In genomic region chr9:71920456-71921189, GRCh38 we compare ENCODE assay signal across 32 cellular contexts. TPM values are rescaled to one million over a fixed set of nuclear protein-coding genes. Genes with fewer than 3 reads are reported as not detected.
DNase-seq lines count a peak whose midpoint lies in the region; ATAC-seq, FAIRE-seq and TF ChIP-seq lines count a peak whose summit lies in the region.
"Had no signal": no experiment of that assay in that cellular context is flagged by ENCODE, and none has a peak within 500 bp of the region (broad histone marks: within the 10 kb centered on the region; RNA-seq: fewer than 3 reads in every experiment).

No MANE protein-coding gene starts in this region.

- no peak overlapping the region for H4K91ac ChIP-seq in IMR-90 (ENCODE audit: insufficient read depth, low read depth, low read length)
- H4K91ac ChIP-seq in H1 (replicated peaks; ENCODE audit: insufficient read length, low read length) = peak overlapping the region; percentile 1

- H2BK15ac ChIP-seq in IMR-90 (ENCODE audit: low read depth, low read length) (no peak overlapping the region), H1 (ENCODE audit: low read length) (no peak overlapping the region)

- H3K18ac ChIP-seq in IMR-90 (ENCODE audit: low read depth, low read length) = peak overlapping the region; percentile 29; the same call in 1 of the 2 replicates
- 0 out of 2 replicates have a peak overlapping the region, but pooled peaks have one; percentile 67 for H3K18ac ChIP-seq in H1 (ENCODE audit: extremely low read depth, low read length)

- H3K4me1 Mint-ChIP-seq in activated CD8-positive, alpha-beta memory T cell treated with anti-CD3 and anti-CD28 coated beads, Interleukin-2, amount 10 ng/mL, durations not matched to agents 7 days and 5 days = peaks cover 15% of the 10 kb centered on the region

- no peaks in the 10 kb centered on the region for H3K9me3 Mint-ChIP-seq in activated CD8-positive, alpha-beta memory T cell treated with anti-CD3 and anti-CD28 coated beads, Interleukin-2, amount 10 ng/mL, durations not matched to agents 7 days and 5 days (ENCODE audit: low read depth)
- H3K9me3 Mint-ChIP-seq: activated CD4-positive, alpha-beta memory T cell treated with anti-CD3 and anti-CD28 coated beads for 36 hours; activated naive CD8-positive, alpha-beta T cell treated with anti-CD3 and anti-CD28 coated beads, Interleukin-2, amount 50 U/mL, for 24 hours; central memory CD8-positive, alpha-beta T cell had no signal

- ATAC-seq in IMR-90 (ENCODE audit: low read depth) (peak; percentile 27; the same call in 1 of the 2 replicates), SK-N-SH treated with all-trans-retinoic acid at 6 μM for 48 hours (no peak)
- no peak for ATAC-seq in activated CD8-positive, alpha-beta memory T cell treated with anti-CD3 and anti-CD28 coated beads, Interleukin-2, amount 10 ng/mL, durations not matched to agents 7 days and 5 days
- ATAC-seq: activated naive CD8-positive, alpha-beta T cell treated with anti-CD3 and anti-CD28 coated beads, Interleukin-2, amount 50 U/mL, for 24 hours; heart right ventricle; left cardiac atrium had no signal

- H3K23ac ChIP-seq in IMR-90 (ENCODE audit: low read depth, low read length) (no peak overlapping the region), H1 (ENCODE audit: insufficient read length) (no peak overlapping the region)

- peaks cover 2% of the 10 kb centered on the region; the same call in 1 of the 2 replicates for H4K20me1 ChIP-seq in DOHH2 (ENCODE audit: control insufficient read depth, insufficient read depth, low read depth, low read length)
- H4K20me1 ChIP-seq in IMR-90 (ENCODE audit: insufficient read depth, low read length) = peaks cover 4% of the 10 kb centered on the region; the same call in 1 of the 2 replicates
- no peaks in the 10 kb centered on the region for H4K20me1 ChIP-seq in H1 (replicated peaks in 1 of 2; ENCODE audit: control insufficient read depth in 1 of 2, insufficient read depth in 2 of 2, low read length in 2 of 2)
- H4K20me1 ChIP-seq in keratinocyte (ENCODE audit: control insufficient read depth, extremely low read depth, insufficient read depth, low read length) = no peaks in the 10 kb centered on the region

- H3K79me1 ChIP-seq in IMR-90 (ENCODE audit: low read depth in 1 of 2, low read length in 2 of 2) = peaks cover 21 to 47% of the 10 kb centered on the region in 2 experiments
- peaks cover 3% of the 10 kb centered on the region; the same call in 1 of the 2 replicates for H3K79me1 ChIP-seq in H1 (ENCODE audit: low read depth, low read length)

- POLR2A ChIA-PET in IMR-90 (lab: Charles Lee; ENCODE audit: unreplicated experiment) (no interaction called here), H1 (lab: Charles Lee; ENCODE audit: partially characterized antibody) (interaction anchor here (0.7 to 5.5 kb wide), 18 partner anchors 9 to 104 kb away, joined by 3 to 73 read pairs (median 4); partner anchors contain the start of genes ABHD17B and C9orf85)

- peaks cover 34% of the 10 kb centered on the region for H3K36me3 Mint-ChIP-seq in activated CD8-positive, alpha-beta memory T cell treated with anti-CD3 and anti-CD28 coated beads, Interleukin-2, amount 10 ng/mL, durations not matched to agents 7 days and 5 days

- no peaks in the 10 kb centered on the region for H3F3A ChIP-seq in DOHH2 (ENCODE audit: control insufficient read depth, insufficient read depth)

- no peak overlapping the region for H2AK9ac ChIP-seq in IMR-90 (replicated peaks; ENCODE audit: low read depth, low read length, poor library complexity)

- H3K27me3 ChIP-seq in DOHH2 (ENCODE audit: control insufficient read depth, low read length) (no peaks in the 10 kb centered on the region), IMR-90 (ENCODE audit: control insufficient read depth, insufficient read depth, low read length) (no peaks in the 10 kb centered on the region), H1 (replicated peaks in 1 of 4; ENCODE audit: control insufficient read depth in 3 of 4, extremely low read depth in 1 of 4, insufficient read depth in 3 of 4, low read length in 3 of 4) (no peaks in the 10 kb centered on the region), keratinocyte (ENCODE audit: control insufficient read depth, extremely low read depth, insufficient read depth, low read length) (no peaks in the 10 kb centered on the region)
- H3K27me3 ChIP-seq: esophagus squamous epithelium, heart right ventricle, suprapubic skin had no signal

- no peak overlapping the region for H3K4me3 Mint-ChIP-seq in activated CD8-positive, alpha-beta memory T cell treated with anti-CD3 and anti-CD28 coated beads, Interleukin-2, amount 10 ng/mL, durations not matched to agents 7 days and 5 days
- H3K4me3 Mint-ChIP-seq: activated CD4-positive, alpha-beta memory T cell treated with anti-CD3 and anti-CD28 coated beads for 36 hours; activated naive CD8-positive, alpha-beta T cell treated with anti-CD3 and anti-CD28 coated beads, Interleukin-2, amount 50 U/mL, for 24 hours; central memory CD8-positive, alpha-beta T cell had no signal

- FAIRE-seq in H1 (lab: Jason Lieb, UNC) = peak; percentile 62
- FAIRE-seq in keratinocyte (lab: Jason Lieb, UNC) = peak; percentile 17
- FAIRE-seq: G401.6 had no signal

- no peak for TF ChIP-seq RAD21 in IMR-90 (IDR thresholded peaks at IDR 0.05; ENCODE audit: low read length)
- no peak for TF ChIP-seq RAD21 in H1 (IDR thresholded peaks at IDR 0.05 in 1 of 2, conservative IDR thresholded peaks at IDR 0.05 in 1 of 2; ENCODE audit: low read depth in 2 of 2, low read length in 2 of 2)

- peak overlapping the region; percentile 77 for H2BK12ac ChIP-seq in H1 (ENCODE audit: low read depth, low read length)

- peak overlapping the region; percentile 66 for H2BK5ac ChIP-seq in IMR-90 (ENCODE audit: low read depth, low read length, poor library complexity, severe bottlenecking)
- H2BK5ac ChIP-seq in H1 (ENCODE audit: low read depth, low read length) = peak overlapping the region; percentile 85; the same call in 1 of the 2 replicates

- H3K4me3 ChIP-seq in DOHH2 (ENCODE audit: low read length) (peak overlapping the region; percentile 22), IMR-90 (ENCODE audit: insufficient read depth, low read depth, low read length) (no peak overlapping the region), H1 (ENCODE audit: extremely low read depth in 1 of 4, insufficient read depth in 2 of 4, low read depth in 3 of 4, low read length in 4 of 4) (peak overlapping the region in 1 of 4 experiments; percentile 31; a peak in 2 of 8 replicates), keratinocyte (ENCODE audit: control insufficient read depth in 2 of 3, extremely low read depth in 1 of 3, insufficient read depth in 2 of 3, low read depth in 1 of 3, low read length in 3 of 3) (no peak overlapping the region)
- H3K4me3 ChIP-seq: esophagus squamous epithelium, heart right ventricle, lung, suprapubic skin had no signal

- CTCF ChIA-PET in IMR-90 (lab: Yijun Ruan, JAX) (no interaction called here), H1 (lab: Charles Lee; ENCODE audit: partially characterized antibody) (interaction anchor here (1.2 to 1.5 kb wide), 2 partner anchors 8 to 28 kb away, joined by 3 to 4 read pairs; no protein-coding TSS in a partner anchor)
- CTCF ChIA-PET in activated CD8-positive, alpha-beta memory T cell treated with anti-CD3 and anti-CD28 coated beads, Interleukin-2, amount 10 ng/mL, durations not matched to agents 7 days and 5 days (lab: Charles Lee) = no interaction called here

- no peaks in the 10 kb centered on the region for H3K9me3 ChIP-seq in DOHH2 (ENCODE audit: control insufficient read depth, insufficient read depth, low read length)
- no peaks in the 10 kb centered on the region for H3K9me3 ChIP-seq in IMR-90 (ENCODE audit: control insufficient read depth, insufficient read depth, low read length)
- H3K9me3 ChIP-seq in H1 (ENCODE audit: insufficient read depth in 2 of 2, low read depth in 1 of 2, low read length in 1 of 2) = peaks cover 12 to 17% of the 10 kb centered on the region in 2 experiments; a peak in 3 of 4 replicates
- no peaks in the 10 kb centered on the region for H3K9me3 ChIP-seq in keratinocyte (ENCODE audit: control insufficient read depth, low read depth, low read length)
- H3K9me3 ChIP-seq: Caco-2, esophagus squamous epithelium, heart right ventricle, SK-N-SH, suprapubic skin had no signal

- peak overlapping the region; percentile 35; the same call in 1 of the 2 replicates for H3K27ac ChIP-seq in DOHH2 (ENCODE audit: low read depth, low read length)
- no peak overlapping the region; the same call in 1 of the 2 replicates for H3K27ac ChIP-seq in IMR-90 (ENCODE audit: insufficient read depth, low read length)
- H3K27ac ChIP-seq in H1 (ENCODE audit: low read depth, low read length) = peak overlapping the region; percentile 76; the same call in 1 of the 2 replicates
- no peak overlapping the region for H3K27ac ChIP-seq in keratinocyte (ENCODE audit: control insufficient read depth, insufficient read depth, low read length)
- H3K27ac ChIP-seq: C4-2B, esophagus squamous epithelium, heart right ventricle, parathyroid adenoma, suprapubic skin had no signal

- H3K36me3 ChIP-seq in DOHH2 (ENCODE audit: control insufficient read depth, low read length) = peaks cover 14% of the 10 kb centered on the region
- no peaks in the 10 kb centered on the region for H3K36me3 ChIP-seq in IMR-90 (ENCODE audit: control insufficient read depth, insufficient read depth, low read length)
- peaks cover 0 to 12% (median 5%) of the 10 kb centered on the region in 4 experiments; a peak in 3 of 8 replicates for H3K36me3 ChIP-seq in H1 (ENCODE audit: control insufficient read depth in 2 of 4, insufficient read depth in 4 of 4, low read length in 3 of 4)
- peaks cover 0 to 1% of the 10 kb centered on the region in 2 experiments for H3K36me3 ChIP-seq in keratinocyte (ENCODE audit: control insufficient read depth in 2 of 2, extremely low read depth in 1 of 2, insufficient read depth in 2 of 2, low read length in 2 of 2)
- H3K36me3 ChIP-seq: suprapubic skin had no signal

- H2AFZ ChIP-seq in IMR-90 (replicated peaks; ENCODE audit: low read length, poor library complexity) = no peak overlapping the region
- no peak overlapping the region for H2AFZ ChIP-seq in H1 (ENCODE audit: low read length)
- no peak overlapping the region for H2AFZ ChIP-seq in keratinocyte (ENCODE audit: control insufficient read depth, low read length)
- H2AFZ ChIP-seq: parathyroid adenoma had no signal

- H3K9ac ChIP-seq in IMR-90 (ENCODE audit: low read depth, low read length) (no peak overlapping the region), H1 (replicated peaks in 1 of 4; ENCODE audit: extremely low read depth in 1 of 4, low read depth in 3 of 4, low read length in 3 of 4) (peak overlapping the region in 1 of 4 experiments; percentile 49; a peak in 2 of 7 replicates), keratinocyte (ENCODE audit: control insufficient read depth, extremely low read depth, insufficient read depth, low read length) (no peak overlapping the region)
- H3K9ac ChIP-seq: parathyroid adenoma, SK-N-SH had no signal

- peak overlapping the region; percentile 52 for H3K4me2 ChIP-seq in DOHH2 (ENCODE audit: low read length)
- H3K4me2 ChIP-seq in IMR-90 (ENCODE audit: low read depth, low read length) = no peak overlapping the region
- peak overlapping the region; percentile 46 to 58 for H3K4me2 ChIP-seq in H1 (ENCODE audit: insufficient read depth in 1 of 2, low read depth in 2 of 2, low read length in 2 of 2)
- no peak overlapping the region for H3K4me2 ChIP-seq in keratinocyte (ENCODE audit: control insufficient read depth, extremely low read depth, insufficient read depth, low read depth, low read length)
- H3K4me2 ChIP-seq: SK-N-SH had no signal

- H3K14ac ChIP-seq in IMR-90 (replicated peaks; ENCODE audit: low read depth, low read length) = no peak overlapping the region
- no peak overlapping the region for H3K14ac ChIP-seq in H1 (ENCODE audit: insufficient read length)

- WGBS in IMR-90 (ENCODE audit: extremely low coverage in 2 of 2, insufficient read length in 1 of 2), 2 experiments = no CpG with 5 or more reads among the region's 1 CpG
- WGBS in H1 (ENCODE audit: extremely low coverage in 1 of 2, insufficient coverage in 1 of 2, insufficient read length in 1 of 2, insufficient replicate concordance in 2 of 2, low coverage in 1 of 2, low lambda C conversion rate in 2 of 2, missing lambda C conversion rate in 1 of 2), 2 experiments = 0% methylated on average over 1 of the region's 1 CpG; no CpG with 5 or more reads in 1 of the 2 experiments

- H3K4me1 ChIP-seq in DOHH2 (ENCODE audit: control insufficient read depth, low read length) (peaks cover 26% of the 10 kb centered on the region), IMR-90 (ENCODE audit: control insufficient read depth, insufficient read depth, low read length) (peaks cover 2% of the 10 kb centered on the region), H1 (replicated peaks in 1 of 4; ENCODE audit: control insufficient read depth in 3 of 4, insufficient read depth in 4 of 4, low read length in 3 of 4) (peaks cover 4 to 12% (median 9%) of the 10 kb centered on the region in 4 experiments; a peak in 6 of 7 replicates), keratinocyte (ENCODE audit: control insufficient read depth, extremely low read depth, insufficient read depth, low read length) (peaks cover 12% of the 10 kb centered on the region)
- H3K4me1 ChIP-seq: Caco-2, parathyroid adenoma had no signal

- no TSS peak for BruUV-seq in IMR-90 (replicated peaks; lab: Mats Ljungman, UMichigan)

- H3K56ac ChIP-seq in IMR-90 (ENCODE audit: extremely low read depth, insufficient read depth, low read length) (no peak overlapping the region), H1 (replicated peaks; ENCODE audit: insufficient read length, low read depth, low read length) (peak overlapping the region; percentile 47)

- H3K9me1 ChIP-seq in IMR-90 (ENCODE audit: insufficient read depth, low read length) = 0 out of 2 replicates have a peak, but pooled peaks cover 3% of the 10 kb centered on the region
- H3K9me1 ChIP-seq in keratinocyte (ENCODE audit: control insufficient read depth, extremely low read depth, insufficient read depth, low read length) = peaks cover 2% of the 10 kb centered on the region

- H2AK5ac ChIP-seq in IMR-90 (ENCODE audit: low read depth, low read length) = no peak overlapping the region
- H2AK5ac ChIP-seq in H1 (ENCODE audit: low read depth, low read length) = no peak overlapping the region; the same call in 1 of the 2 replicates

- H4K5ac ChIP-seq in IMR-90 (ENCODE audit: low read depth, low read length) (no peak overlapping the region; the same call in 1 of the 2 replicates), H1 (ENCODE audit: insufficient read length, low read depth, low read length) (peak overlapping the region; percentile 92)

- H3K27ac Mint-ChIP-seq in activated CD8-positive, alpha-beta memory T cell treated with anti-CD3 and anti-CD28 coated beads, Interleukin-2, amount 10 ng/mL, durations not matched to agents 7 days and 5 days = no peak overlapping the region
- H3K27ac Mint-ChIP-seq: activated CD4-positive, alpha-beta memory T cell treated with anti-CD3 and anti-CD28 coated beads for 36 hours; activated naive CD8-positive, alpha-beta T cell treated with anti-CD3 and anti-CD28 coated beads, Interleukin-2, amount 50 U/mL, for 24 hours had no signal

- TF ChIP-seq CTCF in DOHH2 (IDR thresholded peaks at IDR 0.05; ENCODE audit: low read depth, low read length, poor library complexity, severe bottlenecking) (no peak), IMR-90 (conservative IDR thresholded peaks at IDR 0.05; ENCODE audit: low read depth, low read length) (no peak), H1 (IDR thresholded peaks at IDR 0.05; ENCODE audit: control extremely low read depth in 1 of 3, insufficient read depth in 1 of 3, low read depth in 1 of 3, low read length in 3 of 3) (no peak), keratinocyte (optimal IDR thresholded peaks at IDR 0.05 in 1 of 3, IDR thresholded peaks at IDR 0.05 in 1 of 3, conservative IDR thresholded peaks at IDR 0.05 in 1 of 3; ENCODE audit: extremely low read depth in 1 of 3, insufficient read depth in 2 of 3, low read length in 3 of 3) (no peak)

- no peaks in the 10 kb centered on the region for H3K23me2 ChIP-seq in H1 (ENCODE audit: low read depth, low read length)

- TF ChIP-seq EP300 in H1 (IDR thresholded peaks at IDR 0.05; ENCODE audit: borderline replicate concordance in 1 of 2, low read depth in 2 of 2, low read length in 2 of 2) = no peak

- no peaks in the 10 kb centered on the region for H3K27me3 Mint-ChIP-seq in activated CD8-positive, alpha-beta memory T cell treated with anti-CD3 and anti-CD28 coated beads, Interleukin-2, amount 10 ng/mL, durations not matched to agents 7 days and 5 days
- H3K27me3 Mint-ChIP-seq: activated CD4-positive, alpha-beta memory T cell treated with anti-CD3 and anti-CD28 coated beads for 36 hours; activated naive CD8-positive, alpha-beta T cell treated with anti-CD3 and anti-CD28 coated beads, Interleukin-2, amount 50 U/mL, for 24 hours; central memory CD8-positive, alpha-beta T cell had no signal

- intact Hi-C loops in IMR-90 (cut with micrococcal nuclease) = no loop called here

- dilution Hi-C loops in IMR-90 (cut with HindIII; ENCODE audit: low sequenced_read_pairs, unreplicated experiment) = no loop called here
- dilution Hi-C loops in keratinocyte (cut with MboI; ENCODE audit: extremely low pct_ligation_motif_present, low sequenced_read_pairs) = no loop called here

- DNase-seq in IMR-90 = no peak
- DNase-seq in H1 (ENCODE audit: low read depth in 1 of 2, low spot score in 2 of 2) = no peak
- DNase-seq in keratinocyte (ENCODE audit: low read depth, low spot score) = no peak
- DNase-seq in RKO (ENCODE audit: low spot score) = no peak
- no peak for DNase-seq in superior temporal gyrus (ENCODE audit: extremely low spot score)
- no peak for DNase-seq in activated CD8-positive, alpha-beta memory T cell treated with anti-CD3 and anti-CD28 coated beads, Interleukin-2, amount 10 ng/mL, durations not matched to agents 7 days and 5 days
- DNase-seq: activated CD4-positive, alpha-beta memory T cell treated with anti-CD3 and anti-CD28 coated beads for 36 hours; activated CD4-positive, alpha-beta T cell treated with anti-CD3 and anti-CD28 coated beads for 1 hour; activated CD8-positive, alpha-beta memory T cell treated with anti-CD3 and anti-CD28 coated beads, Interleukin-2, amount 50 U/mL, for 4 hours; activated naive CD4-positive, alpha-beta T cell; activated naive CD8-positive, alpha-beta T cell treated with anti-CD3 and anti-CD28 coated beads, Interleukin-2, amount 50 U/mL, for 24 hours; Caco-2; esophagus squamous epithelium; foreskin melanocyte; GOT3; heart right ventricle; left cardiac atrium; NCI-H1105 treated with DMSO at 0.1 percent for 48 hours; NCI-H1930; NCI-H524 treated with DMSO at 0.1 percent for 48 hours; retina; SK-N-SH; stimulated activated naive CD4-positive, alpha-beta T cell; T-helper 2 cell had no signal

- H4K8ac ChIP-seq in IMR-90 (ENCODE audit: low read depth in 2 of 2, low read length in 2 of 2) (peak overlapping the region in 1 of 2 experiments; percentile 65; a peak in 1 of 4 replicates), H1 (ENCODE audit: extremely low read depth, insufficient read depth, low read length) (no peak overlapping the region)

- H2BK20ac ChIP-seq in IMR-90 (ENCODE audit: low read depth, low read length) (no peak overlapping the region), H1 (ENCODE audit: low read length) (peak overlapping the region; percentile 88; the same call in 1 of the 2 replicates)

- no peak overlapping the region for H3K4ac ChIP-seq in IMR-90 (ENCODE audit: low read depth, low read length)
- H3K4ac ChIP-seq in H1 (replicated peaks; ENCODE audit: insufficient read length, low read depth, low read length) = peak overlapping the region; percentile 74

- in situ Hi-C loops in IMR-90 (cut with MboI; ENCODE audit: low sequenced_read_pairs) = no loop called here

- peaks cover 89% of the 10 kb centered on the region for H3K79me2 ChIP-seq in DOHH2 (ENCODE audit: control insufficient read depth, low read length)
- peaks cover 11 to 75% of the 10 kb centered on the region in 2 experiments; a peak in 3 of 4 replicates for H3K79me2 ChIP-seq in H1 (ENCODE audit: control insufficient read depth in 1 of 2, insufficient read depth in 2 of 2, low read length in 2 of 2)
- peaks cover 63% of the 10 kb centered on the region for H3K79me2 ChIP-seq in keratinocyte (ENCODE audit: control insufficient read depth, insufficient read depth, low read length)

- H2BK120ac ChIP-seq in IMR-90 (ENCODE audit: low read depth, low read length) = no peak overlapping the region
- H2BK120ac ChIP-seq in H1 (replicated peaks; ENCODE audit: low read depth, low read length) = peak overlapping the region; percentile 86

- H3K9me2 ChIP-seq in DOHH2 (replicated peaks; ENCODE audit: control insufficient read depth, low read length) = no peaks in the 10 kb centered on the region
- H3K9me2 ChIP-seq: SK-N-SH had no signal

- TF ChIP-seq POLR2A in IMR-90 (IDR thresholded peaks at IDR 0.05; ENCODE audit: low read depth, low read length) (no peak), H1 (IDR thresholded peaks at IDR 0.05; ENCODE audit: control extremely low read depth in 1 of 2, low read depth in 2 of 2, low read length in 2 of 2) (no peak)

RNA-seq across cellular contexts. Expression of gene C9orf85, which starts 9.2 kb away (rescaled TPM):
- 4.3 and 10.6 TPM in 2 replicates for total RNA-seq in IMR-90 (2012; rRNA removed)
- polyA plus RNA-seq in IMR-90 (2012; rRNA removed) = 8.2 and 8.4 TPM in 2 replicates
- polyA plus RNA-seq in IMR-90 (2012; cell fraction: cytosol; rRNA removed) = 2.8 and 5.5 TPM in 2 replicates
- polyA plus RNA-seq in IMR-90 (2012; cell fraction: nucleus; rRNA removed; ENCODE audit: low replicate concordance) = 1.8 and 5.9 TPM in 2 replicates
- 13.2 and 14.5 TPM in 2 replicates for total RNA-seq in H1 (2021; fragmentation: NEBNext Ultra II Directional; extraction: Animal tissue kit (Norgen Biotek cat#: 25700))
- 6.2 and 6.3 TPM in 2 replicates for polyA plus RNA-seq in H1 (2011; rRNA removed)
- polyA plus RNA-seq in H1 (2011; cell fraction: cytosol; rRNA removed) = 10.3 TPM
- polyA plus RNA-seq in H1 (2011; cell fraction: nucleus; rRNA removed) = 7.5 TPM
- 7.9 to 16.3 TPM (median 10.0 TPM) in 4 replicates for polyA plus RNA-seq in H1 (2012, experiment 1 of 2)
- polyA plus RNA-seq in H1 (2012, experiment 2 of 2) = 3.6 TPM
- 12.1 TPM for polyA plus RNA-seq in H1 (2013, experiment 1 of 2)
- polyA plus RNA-seq in H1 (2013, experiment 2 of 2) = 13.5 TPM
- polyA minus RNA-seq in H1 (2011; rRNA and poly(A)+ RNA removed) = 3.2 and 4.7 TPM in 2 replicates
- 7.3 TPM for polyA minus RNA-seq in H1 (2011; cell fraction: cytosol; rRNA and poly(A)+ RNA removed)
- 12.0 TPM for polyA minus RNA-seq in H1 (2011; cell fraction: nucleus; rRNA and poly(A)+ RNA removed)
- polyA plus RNA-seq in keratinocyte = 12.3 to 18.2 TPM (median 17.5 TPM) in 3 replicates
- polyA plus RNA-seq in keratinocyte (2011; ENCODE audit: low read depth) = 65.8 TPM
- 15.9 and 20.5 TPM in 2 replicates for polyA plus RNA-seq in keratinocyte (2011; cell fraction: cytosol; rRNA removed)
- 12.1 and 16.8 TPM in 2 replicates for polyA plus RNA-seq in keratinocyte (2011; cell fraction: nucleus; rRNA removed)
- polyA plus RNA-seq in keratinocyte (2012; ENCODE audit: low replicate concordance) = 11.8 and 13.8 TPM in 2 replicates
- polyA minus RNA-seq in keratinocyte = 1.1 to 6.6 TPM (median 6.6 TPM) in 3 replicates
- 7.1 TPM for polyA minus RNA-seq in keratinocyte (2011; cell fraction: cytosol; rRNA and poly(A)+ RNA removed)
- 6.6 and 13.1 TPM in 2 replicates for polyA minus RNA-seq in keratinocyte (2011; cell fraction: nucleus; rRNA and poly(A)+ RNA removed)
- total RNA-seq in activated CD8-positive, alpha-beta memory T cell treated with anti-CD3 and anti-CD28 coated beads, Interleukin-2, amount 10 ng/mL, durations not matched to agents 7 days and 5 days = 10 to 100 TPM in 1 of 2 experiments, 1 to 10 TPM in 1; 9.8 to 13.0 TPM

RNA-seq across cellular contexts. Expression of gene ABHD17B, which starts 9.6 kb away (rescaled TPM):
- total RNA-seq in IMR-90 (2012; rRNA removed) = 16.8 and 24.2 TPM in 2 replicates
- polyA plus RNA-seq in IMR-90 (2012; rRNA removed) = 5.3 and 7.5 TPM in 2 replicates
- polyA plus RNA-seq in IMR-90 (2012; cell fraction: cytosol; rRNA removed) = 2.4 and 3.0 TPM in 2 replicates
- 1.6 and 5.7 TPM in 2 replicates for polyA plus RNA-seq in IMR-90 (2012; cell fraction: nucleus; rRNA removed; ENCODE audit: low replicate concordance)
- 60.8 and 62.7 TPM in 2 replicates for total RNA-seq in H1 (2021; fragmentation: NEBNext Ultra II Directional; extraction: Animal tissue kit (Norgen Biotek cat#: 25700))
- 29.2 and 37.2 TPM in 2 replicates for polyA plus RNA-seq in H1 (2011; rRNA removed)
- 34.5 TPM for polyA plus RNA-seq in H1 (2011; cell fraction: cytosol; rRNA removed)
- 16.9 TPM for polyA plus RNA-seq in H1 (2011; cell fraction: nucleus; rRNA removed)
- 23.5 to 33.6 TPM (median 29.3 TPM) in 4 replicates for polyA plus RNA-seq in H1 (2012, experiment 1 of 2)
- 22.2 TPM for polyA plus RNA-seq in H1 (2012, experiment 2 of 2)
- 22.9 TPM for polyA plus RNA-seq in H1 (2013, experiment 1 of 2)
- polyA plus RNA-seq in H1 (2013, experiment 2 of 2) = 23.0 TPM
- polyA minus RNA-seq in H1 (2011; rRNA and poly(A)+ RNA removed) = 87.1 and 87.9 TPM in 2 replicates
- 41.2 TPM for polyA minus RNA-seq in H1 (2011; cell fraction: cytosol; rRNA and poly(A)+ RNA removed)
- polyA minus RNA-seq in H1 (2011; cell fraction: nucleus; rRNA and poly(A)+ RNA removed) = 45.4 TPM
- 11.5 to 16.3 TPM (median 13.7 TPM) in 3 replicates for polyA plus RNA-seq in keratinocyte
- polyA plus RNA-seq in keratinocyte (2011; ENCODE audit: low read depth) = 15.1 TPM
- polyA plus RNA-seq in keratinocyte (2011; cell fraction: cytosol; rRNA removed) = 7.2 and 14.2 TPM in 2 replicates
- 16.5 and 17.4 TPM in 2 replicates for polyA plus RNA-seq in keratinocyte (2011; cell fraction: nucleus; rRNA removed)
- polyA plus RNA-seq in keratinocyte (2012; ENCODE audit: low replicate concordance) = 8.0 and 11.6 TPM in 2 replicates
- polyA minus RNA-seq in keratinocyte = 4.1 to 27.1 TPM (median 19.7 TPM) in 3 replicates
- polyA minus RNA-seq in keratinocyte (2011; cell fraction: cytosol; rRNA and poly(A)+ RNA removed) = 15.0 TPM
- 15.0 and 21.0 TPM in 2 replicates for polyA minus RNA-seq in keratinocyte (2011; cell fraction: nucleus; rRNA and poly(A)+ RNA removed)
- 10 to 100 TPM; 27.0 to 35.7 TPM for total RNA-seq in activated CD8-positive, alpha-beta memory T cell treated with anti-CD3 and anti-CD28 coated beads, Interleukin-2, amount 10 ng/mL, durations not matched to agents 7 days and 5 days

Comparison
In these comparisons a context has a peak if more than half of its experiments do, and no peak if none do; other contexts are left out.
1. H3K27ac ChIP-seq: peak in DOHH2 (single experiment) and H1 (single experiment); none in IMR-90 (single experiment) and keratinocyte (single experiment).
2. H3K4me2 ChIP-seq: peak in DOHH2 (single experiment) and H1 (2 of 2); none in IMR-90 (single experiment) and keratinocyte (single experiment).